Comparison of ENCODE assay signal across 9 cellular contexts in genomic region chr18:48994044-48994651, GRCh38. TPM values are rescaled to one million over a fixed set of nuclear protein-coding genes. Genes with fewer than 3 reads are reported as not detected.
A peak's percentile ranks its signal among the peaks of the same experiment; 100 is the strongest.
DNase-seq lines count a peak whose midpoint lies in the region; ATAC-seq and TF ChIP-seq lines count a peak whose summit lies in the region.
"Had no signal": no experiment of that assay in that cellular context is flagged by ENCODE, and none has a peak within 500 bp of the region (broad histone marks: within the 10 kb centered on the region; RNA-seq: fewer than 3 reads in every experiment).

No MANE protein-coding gene starts in this region.

- TF ChIP-seq POLR2A in stomach (IDR thresholded peaks at IDR 0.05), result no peak

- no peak overlapping the region for H3K4me3 ChIP-seq in stomach
- no peak overlapping the region for H3K4me3 ChIP-seq in SJCRH30

- H3K9me3 Mint-ChIP-seq in activated B cell treated with CpG ODN at 0.5 μM for 24 hours (no peaks in the 10 kb centered on the region), glutamatergic neuron (ENCODE audit: unreplicated experiment) (no peaks in the 10 kb centered on the region)

- DNase-seq in GOT3 (lab: John Stamatoyannopoulos, UW) (peak; percentile 17), activated B cell treated with CpG ODN at 0.5 μM for 24 hours (no peak), hepatic stellate cell (ENCODE audit: low spot score) (peak; percentile 81), stomach (no peak), glutamatergic neuron (no peak), SJCRH30 (no peak), NCI-H345 treated with DMSO at 0.1 percent for 48 hours (lab: John Stamatoyannopoulos, UW; ENCODE audit: unreplicated experiment) (no peak)
- DNase-seq: NCI-H226 had no signal

- H3K36me3 Mint-ChIP-seq in activated B cell treated with CpG ODN at 0.5 μM for 24 hours (ENCODE audit: low read depth), result no peaks in the 10 kb centered on the region
- no peaks in the 10 kb centered on the region for H3K36me3 Mint-ChIP-seq in glutamatergic neuron (ENCODE audit: unreplicated experiment)

- CTCF ChIA-PET in activated B cell treated with CpG ODN at 0.5 μM for 24 hours (lab: Charles Lee), result no interaction called here

- H3K9me3 ChIP-seq in stomach (no peaks in the 10 kb centered on the region), SJCRH30 (replicated peaks) (no peaks in the 10 kb centered on the region)

- POLR2A ChIA-PET in activated B cell treated with CpG ODN at 0.5 μM for 24 hours (lab: Charles Lee), result no interaction called here

- H3K4me1 Mint-ChIP-seq in activated B cell treated with CpG ODN at 0.5 μM for 24 hours (peaks cover 20% of the 10 kb centered on the region), glutamatergic neuron (ENCODE audit: low read depth, unreplicated experiment) (peaks cover 9% of the 10 kb centered on the region)

- H3K27ac ChIP-seq in stomach (peak overlapping the region in 4 of 5 donors; percentile 13 to 64 (median 52)), SJCRH30 (no peak overlapping the region)

- TF ChIP-seq EP300 in stomach (IDR thresholded peaks at IDR 0.05), result no peak

- 40 to 46% (median 43%) methylated on average over 15 of the region's 15 CpGs for WGBS in stomach, 5 donors

- intact Hi-C loops in activated B cell treated with CpG ODN at 0.5 μM for 24 hours (cut with micrococcal nuclease) (loop anchor here (5.0 kb wide), 1 partner anchor 38 kb away; no protein-coding TSS in a partner anchor), stomach (cut with DNase I; ENCODE audit: low total_unique reads) (no loop called here)

- no peaks in the 10 kb centered on the region for H3K27me3 Mint-ChIP-seq in activated B cell treated with CpG ODN at 0.5 μM for 24 hours
- H3K27me3 Mint-ChIP-seq in glutamatergic neuron (ENCODE audit: unreplicated experiment), result peaks cover 6% of the 10 kb centered on the region

- H3K27ac Mint-ChIP-seq in activated B cell treated with CpG ODN at 0.5 μM for 24 hours (peak overlapping the region; percentile 42), glutamatergic neuron (ENCODE audit: unreplicated experiment) (no peak overlapping the region)

- H3K27me3 ChIP-seq in stomach (no peaks in the 10 kb centered on the region), SJCRH30 (no peaks in the 10 kb centered on the region)

- H3K4me1 ChIP-seq in stomach (peaks cover 21 to 51% (median 38%) of the 10 kb centered on the region in 4 donors), SJCRH30 (peaks cover 16% of the 10 kb centered on the region; the same call in 1 of the 2 replicates)

- H3K36me3 ChIP-seq in stomach, result no peaks in the 10 kb centered on the region
- H3K36me3 ChIP-seq in SJCRH30, result no peaks in the 10 kb centered on the region

- TF ChIP-seq CTCF in activated B cell treated with CpG ODN at 0.5 μM for 24 hours (IDR thresholded peaks at IDR 0.05) (no peak), stomach (IDR thresholded peaks at IDR 0.05) (no peak), glutamatergic neuron (IDR thresholded peaks at IDR 0.05; ENCODE audit: partially characterized antibody, unreplicated experiment) (no peak)

- ATAC-seq in activated B cell treated with CpG ODN at 0.5 μM for 24 hours (ENCODE audit: low read depth) (no peak), HG03196 (IDR thresholded peaks at IDR 0.05; ENCODE audit: unreplicated experiment) (no peak)

- H3K4me3 Mint-ChIP-seq in activated B cell treated with CpG ODN at 0.5 μM for 24 hours (no peak overlapping the region), glutamatergic neuron (ENCODE audit: unreplicated experiment) (no peak overlapping the region)

RNA-seq across cellular contexts. Expression of gene SMAD7, which starts 43.4 kb away (rescaled TPM):
- total RNA-seq in activated B cell treated with CpG ODN at 0.5 μM for 24 hours (6.8 and 6.9 TPM in 2 replicates), stomach (100 to 1,000 TPM in 1 of 5 donors, 10 to 100 TPM in 3, 1 to 10 TPM in 1; 7.0 to 123 (median 29.3) TPM), glutamatergic neuron (ENCODE audit: unreplicated experiment) (10.8 TPM)
- 10 to 100 TPM in 1 of 3 donors, 1 to 10 TPM in 2; 4.5 to 10.1 (median 9.9) TPM for polyA plus RNA-seq in stomach
- total RNA-seq in SJCRH30 (2014; rRNA removed; shearing (Covaris generic)), result 3.0 and 3.2 TPM in 2 replicates

Comparison
In these comparisons a context has a peak if more than half of its experiments do, and no peak if none do; other contexts are left out.
1. DNase-seq: peak in GOT3 (single experiment) and hepatic stellate cell (single experiment); none in activated B cell treated with CpG ODN at 0.5 μM for 24 hours (single experiment), stomach (single experiment), glutamatergic neuron (single experiment), SJCRH30 (0 of 2) and NCI-H345 treated with DMSO at 0.1 percent for 48 hours (single experiment).